Comparison of ENCODE assay signal across 26 cellular contexts in the genomic region with DNA sequence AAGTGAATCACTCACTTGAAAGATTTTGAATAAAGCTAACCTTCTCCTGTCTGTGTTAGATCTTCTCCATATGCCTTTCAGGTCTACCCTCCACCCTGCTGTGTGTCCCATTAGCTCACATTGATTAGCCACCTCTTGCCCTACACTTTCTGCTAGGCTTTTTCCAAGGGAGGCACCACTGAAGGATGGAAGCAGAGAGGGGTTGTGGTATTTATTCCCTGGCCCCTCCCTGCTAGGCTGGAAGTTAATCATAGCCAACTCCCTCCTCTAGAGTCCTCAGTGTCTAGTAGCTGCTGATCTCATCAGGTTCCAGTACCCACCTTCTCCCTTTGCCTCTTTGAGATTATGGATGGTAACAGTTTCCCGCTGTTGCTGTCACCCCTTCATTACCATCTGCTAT. TPM values are rescaled to one million over a fixed set of nuclear protein-coding genes. Genes with fewer than 3 reads are reported as not detected.
"Had no signal": no experiment of that assay in that cellular context is flagged by ENCODE, and none has a peak within 500 bp of the region (broad histone marks: within the 10 kb centered on the region; RNA-seq: fewer than 3 reads in every experiment).

No MANE protein-coding gene starts in this region.

- FAIRE-seq: astrocyte had no signal

- H3K27me3 Mint-ChIP-seq: activated naive CD8-positive, alpha-beta T cell had no signal

- H3K27ac ChIP-seq: cardiac muscle cell, Peyer's patch, SJSA1 had no signal

- H3K27me3 ChIP-seq: MG63, Peyer's patch, SJSA1 had no signal

- DNase-seq: activated CD4-positive, alpha-beta memory T cell treated with anti-CD3 and anti-CD28 coated beads for 36 hours; activated CD4-positive, alpha-beta T cell treated with anti-CD3 and anti-CD28 coated beads, Interleukin-2, amount 10 ng/mL, durations not matched to agents 7 days and 5 days; activated CD4-positive, CD25-positive, alpha-beta regulatory T cell; activated CD8-positive, alpha-beta memory T cell treated with anti-CD3 and anti-CD28 coated beads for 24 hours; activated effector memory CD4-positive, alpha-beta T cell treated with anti-CD3 and anti-CD28 coated beads, Interleukin-2, amount 50 U/mL, for 16 hours; activated naive CD4-positive, alpha-beta T cell treated with anti-CD3 and anti-CD28 coated beads for 36 hours; activated T-cell treated with anti-CD3 and anti-CD28 coated beads, Interleukin-2, amount 50 U/mL, for 4 hours; amygdala; MG63; MV-4-11; NCI-H1092 treated with DMSO at 0.1 percent for 48 hours; NCI-H1417 treated with DMSO at 0.1 percent for 48 hours; NCI-H1694; NCI-H2029 treated with DMSO at 0.1 percent for 48 hours; NCI-H510A treated with DMSO at 0.1 percent for 48 hours; NCI-H69; NK-92 treated with Interleukin-12 subunit alpha and Interleukin-12 subunit beta, amount 100 ng/mL, for 24 hours; Peyer's patch; SHP77; T-helper 17 cell; T-helper 9 cell had no signal

- H3K4me3 ChIP-seq: cardiac muscle cell, MG63, Peyer's patch, SJSA1 had no signal

- H3K36me3 ChIP-seq: cardiac muscle cell, MG63, Peyer's patch, SJSA1 had no signal

- H3K4me1 ChIP-seq: Peyer's patch, SJSA1 had no signal

- H3K9me3 ChIP-seq: MG63, Peyer's patch, SJSA1 had no signal

- H3K4me3 Mint-ChIP-seq: activated CD4-positive, alpha-beta memory T cell treated with anti-CD3 and anti-CD28 coated beads for 36 hours; activated CD4-positive, alpha-beta T cell treated with anti-CD3 and anti-CD28 coated beads, Interleukin-2, amount 10 ng/mL, durations not matched to agents 7 days and 5 days; activated naive CD4-positive, alpha-beta T cell treated with anti-CD3 and anti-CD28 coated beads for 36 hours; activated naive CD8-positive, alpha-beta T cell; activated T-cell treated with anti-CD3 and anti-CD28 coated beads, Interleukin-2, amount 50 U/mL, for 4 hours; brain; T-helper 17 cell had no signal

- ATAC-seq: activated T-cell treated with anti-CD3 and anti-CD28 coated beads, Interleukin-2, amount 50 U/mL, for 4 hours; T-helper 17 cell had no signal

- H3K9me3 Mint-ChIP-seq: activated CD4-positive, alpha-beta memory T cell treated with anti-CD3 and anti-CD28 coated beads for 36 hours; activated CD4-positive, alpha-beta T cell treated with anti-CD3 and anti-CD28 coated beads, Interleukin-2, amount 10 ng/mL, durations not matched to agents 7 days and 5 days; activated naive CD4-positive, alpha-beta T cell treated with anti-CD3 and anti-CD28 coated beads for 36 hours; activated T-cell treated with anti-CD3 and anti-CD28 coated beads, Interleukin-2, amount 50 U/mL, for 4 hours; brain had no signal

- H3K27ac Mint-ChIP-seq: activated CD4-positive, alpha-beta memory T cell treated with anti-CD3 and anti-CD28 coated beads for 36 hours; activated CD4-positive, alpha-beta T cell treated with anti-CD3 and anti-CD28 coated beads, Interleukin-2, amount 10 ng/mL, durations not matched to agents 7 days and 5 days; activated naive CD4-positive, alpha-beta T cell treated with anti-CD3 and anti-CD28 coated beads for 36 hours; activated naive CD8-positive, alpha-beta T cell; brain; T-helper 17 cell had no signal

- H3K36me3 Mint-ChIP-seq: activated CD4-positive, alpha-beta memory T cell treated with anti-CD3 and anti-CD28 coated beads for 36 hours; activated naive CD8-positive, alpha-beta T cell; brain had no signal

RNA-seq across cellular contexts. Expression of a gene that starts 8.9 kb away (rescaled TPM):
- total RNA-seq: activated CD4-positive, alpha-beta memory T cell treated with anti-CD3 and anti-CD28 coated beads for 36 hours; activated CD4-positive, alpha-beta T cell treated with anti-CD3 and anti-CD28 coated beads, Interleukin-2, amount 10 ng/mL, durations not matched to agents 7 days and 5 days; activated naive CD4-positive, alpha-beta T cell treated with anti-CD3 and anti-CD28 coated beads for 36 hours; activated T-cell treated with anti-CD3 and anti-CD28 coated beads, Interleukin-2, amount 50 U/mL, for 4 hours; astrocyte; cardiac muscle cell; Peyer's patch; T-helper 17 cell had no signal
- polyA plus RNA-seq: cardiac muscle cell had no signal
